ENCODE assay signal across 8 cellular contexts in genomic region chr4:111854494-111855087, GRCh38.
DNase-seq lines count a peak whose midpoint lies in the region; TF ChIP-seq lines count a peak whose summit lies in the region.

No MANE protein-coding gene starts in this region.

- no peak overlapping the region for H3K4me3 ChIP-seq in HEK293 (ENCODE audit: low read depth, low read length)
- no peak overlapping the region for H3K4me3 ChIP-seq in astrocyte of the cerebellum (ENCODE audit: low read depth, low read length)

- peak; percentile 40 for DNase-seq in activated naive CD4-positive, alpha-beta T cell treated with anti-CD3 and anti-CD28 coated beads for 36 hours
- DNase-seq in activated naive CD4-positive, alpha-beta T cell (lab: John Stamatoyannopoulos, UW) = no peak
- DNase-seq in NCI-H1417 treated with DMSO at 0.1 percent for 48 hours (lab: John Stamatoyannopoulos, UW) (peak; percentile 49), astrocyte of the cerebellum (ENCODE audit: low read depth) (peak; percentile 26), left kidney (ENCODE audit: low read depth, low spot score) (peak; percentile 66), NCI-H2107 (lab: John Stamatoyannopoulos, UW) (no peak)
- no peak for DNase-seq in NK-92 treated with Interleukin-12 subunit alpha and Interleukin-12 subunit beta, amount 100 ng/mL, for 24 hours (lab: John Stamatoyannopoulos, UW)

- POLR2A ChIA-PET in HEK293 (lab: Yijun Ruan, JAX) = no interaction called here

- in situ Hi-C loops in astrocyte of the cerebellum (cut with HindIII; ENCODE audit: low sequenced_read_pairs) = no loop called here

- TF ChIP-seq CTCF in HEK293 (tag by site-specific recombination; IDR thresholded peaks at IDR 0.05) (0 out of 2 replicates have a peak, but pooled peaks have one; percentile 32), astrocyte of the cerebellum (IDR thresholded peaks at IDR 0.05; ENCODE audit: low read depth, low read length, missing control alignments) (peak; percentile 69)

- no peaks in the 10 kb centered on the region for H3K36me3 ChIP-seq in HEK293 (ENCODE audit: control insufficient read depth in 2 of 2, insufficient read depth in 1 of 2, low read length in 2 of 2)

- no peak overlapping the region for H3K4me3 Mint-ChIP-seq in activated naive CD4-positive, alpha-beta T cell treated with anti-CD3 and anti-CD28 coated beads for 36 hours

- H3K27me3 Mint-ChIP-seq in activated naive CD4-positive, alpha-beta T cell treated with anti-CD3 and anti-CD28 coated beads for 36 hours (ENCODE audit: low read depth) = no peaks in the 10 kb centered on the region

- no peaks in the 10 kb centered on the region for H3K36me3 Mint-ChIP-seq in activated naive CD4-positive, alpha-beta T cell treated with anti-CD3 and anti-CD28 coated beads for 36 hours (ENCODE audit: low read depth)

- H3K27ac Mint-ChIP-seq in activated naive CD4-positive, alpha-beta T cell treated with anti-CD3 and anti-CD28 coated beads for 36 hours = no peak overlapping the region

- no peaks in the 10 kb centered on the region for H3K9me3 ChIP-seq in HEK293 (ENCODE audit: control insufficient read depth, insufficient read depth, low read depth, low read length)

- intact Hi-C loops in activated naive CD4-positive, alpha-beta T cell treated with anti-CD3 and anti-CD28 coated beads for 36 hours (cut with micrococcal nuclease) = loop anchor here (1.0 to 10.0 kb wide), 4 partner anchors 180 to 1222 kb away; no protein-coding TSS in a partner anchor

- no peaks in the 10 kb centered on the region for H3K4me1 Mint-ChIP-seq in activated naive CD4-positive, alpha-beta T cell treated with anti-CD3 and anti-CD28 coated beads for 36 hours (ENCODE audit: low read depth)

- CTCF ChIA-PET in activated naive CD4-positive, alpha-beta T cell treated with anti-CD3 and anti-CD28 coated beads for 36 hours (lab: Charles Lee) = interaction anchor here (1.2 to 1.4 kb wide), 2 partner anchors 10 to 33 kb away, joined by 3 to 5 read pairs; no protein-coding TSS in a partner anchor
- CTCF ChIA-PET in HEK293 (lab: Yijun Ruan, JAX) = interaction anchor here (0.6 to 3.5 kb wide), 48 partner anchors 9 to 1876 kb away, joined by 3 to 44 read pairs (median 4); no protein-coding TSS in a partner anchor

- H3K4me1 ChIP-seq in HEK293 (ENCODE audit: control insufficient read depth, insufficient read depth, low read length) = no peaks in the 10 kb centered on the region

- no peaks in the 10 kb centered on the region for H3K9me3 Mint-ChIP-seq in activated naive CD4-positive, alpha-beta T cell treated with anti-CD3 and anti-CD28 coated beads for 36 hours

- no peak overlapping the region for H3K27ac ChIP-seq in HEK293 (ENCODE audit: extremely low read depth, low read depth, low read length)

TF ChIP-seq in HEK293, 187 proteins besides CTCF, POLR2A, EP300 and RAD21:
- TF ChIP-seq ZNF660 (tag by site-specific recombination; IDR thresholded peaks at IDR 0.05) = 0 out of 2 replicates have a peak, but pooled peaks have one; percentile 41
- TF ChIP-seq ZNF629 (tag by site-specific recombination; IDR thresholded peaks at IDR 0.05) = no peak
- TF ChIP-seq ZNF280D (tag by site-specific recombination; IDR thresholded peaks at IDR 0.05) = no peak
- TF ChIP-seq ZNF654 (tag by site-specific recombination; IDR thresholded peaks at IDR 0.05; ENCODE audit: low read depth) = peak; percentile 84
- TF ChIP-seq, protein P1, sequence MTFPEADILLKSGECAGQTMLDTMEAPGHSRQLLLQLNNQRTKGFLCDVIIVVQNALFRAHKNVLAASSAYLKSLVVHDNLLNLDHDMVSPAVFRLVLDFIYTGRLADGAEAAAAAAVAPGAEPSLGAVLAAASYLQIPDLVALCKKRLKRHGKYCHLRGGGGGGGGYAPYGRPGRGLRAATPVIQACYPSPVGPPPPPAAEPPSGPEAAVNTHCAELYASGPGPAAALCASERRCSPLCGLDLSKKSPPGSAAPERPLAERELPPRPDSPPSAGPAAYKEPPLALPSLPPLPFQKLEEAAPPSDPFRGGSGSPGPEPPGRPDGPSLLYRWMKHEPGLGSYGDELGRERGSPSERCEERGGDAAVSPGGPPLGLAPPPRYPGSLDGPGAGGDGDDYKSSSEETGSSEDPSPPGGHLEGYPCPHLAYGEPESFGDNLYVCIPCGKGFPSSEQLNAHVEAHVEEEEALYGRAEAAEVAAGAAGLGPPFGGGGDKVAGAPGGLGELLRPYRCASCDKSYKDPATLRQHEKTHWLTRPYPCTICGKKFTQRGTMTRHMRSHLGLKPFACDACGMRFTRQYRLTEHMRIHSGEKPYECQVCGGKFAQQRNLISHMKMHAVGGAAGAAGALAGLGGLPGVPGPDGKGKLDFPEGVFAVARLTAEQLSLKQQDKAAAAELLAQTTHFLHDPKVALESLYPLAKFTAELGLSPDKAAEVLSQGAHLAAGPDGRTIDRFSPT (tag by site-specific recombination; IDR thresholded peaks at IDR 0.05) = no peak
- peak; percentile 15; the same call in 1 of the 2 replicates for TF ChIP-seq PRDM1 (tag by site-specific recombination; IDR thresholded peaks at IDR 0.05)
- TF ChIP-seq ZNF747 (tag by site-specific recombination; IDR thresholded peaks at IDR 0.05) = no peak
- no peak for TF ChIP-seq KLF7 (tag by site-specific recombination; IDR thresholded peaks at IDR 0.05; ENCODE audit: borderline replicate concordance)
- no peak for TF ChIP-seq ZXDB (tag by site-specific recombination; IDR thresholded peaks at IDR 0.05)
- TF ChIP-seq ZNF140 (tag by site-specific recombination; IDR thresholded peaks at IDR 0.05) = no peak
- no peak for TF ChIP-seq ZNF791 (tag by site-specific recombination; IDR thresholded peaks at IDR 0.05)
- TF ChIP-seq, protein P2, sequence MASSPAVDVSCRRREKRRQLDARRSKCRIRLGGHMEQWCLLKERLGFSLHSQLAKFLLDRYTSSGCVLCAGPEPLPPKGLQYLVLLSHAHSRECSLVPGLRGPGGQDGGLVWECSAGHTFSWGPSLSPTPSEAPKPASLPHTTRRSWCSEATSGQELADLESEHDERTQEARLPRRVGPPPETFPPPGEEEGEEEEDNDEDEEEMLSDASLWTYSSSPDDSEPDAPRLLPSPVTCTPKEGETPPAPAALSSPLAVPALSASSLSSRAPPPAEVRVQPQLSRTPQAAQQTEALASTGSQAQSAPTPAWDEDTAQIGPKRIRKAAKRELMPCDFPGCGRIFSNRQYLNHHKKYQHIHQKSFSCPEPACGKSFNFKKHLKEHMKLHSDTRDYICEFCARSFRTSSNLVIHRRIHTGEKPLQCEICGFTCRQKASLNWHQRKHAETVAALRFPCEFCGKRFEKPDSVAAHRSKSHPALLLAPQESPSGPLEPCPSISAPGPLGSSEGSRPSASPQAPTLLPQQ (tag by site-specific recombination; IDR thresholded peaks at IDR 0.05) = 0 out of 2 replicates have a peak, but pooled peaks have one; percentile 24
TF ChIP-seq in HEK293: peak in this region for 4.

Comparison
In these comparisons a context has a peak if more than half of its experiments do, and no peak if none do; other contexts are left out.
1. DNase-seq: peak in activated naive CD4-positive, alpha-beta T cell treated with anti-CD3 and anti-CD28 coated beads for 36 hours (single experiment), NCI-H1417 treated with DMSO at 0.1 percent for 48 hours (single experiment), astrocyte of the cerebellum (single experiment) and left kidney (single experiment); none in activated naive CD4-positive, alpha-beta T cell (0 of 4), NCI-H2107 (single experiment) and NK-92 treated with Interleukin-12 subunit alpha and Interleukin-12 subunit beta, amount 100 ng/mL, for 24 hours (single experiment).